Comparison of ENCODE assay signal across 9 cellular contexts in genomic region chr7:954330-955238, GRCh38. TPM values are rescaled to one million over a fixed set of nuclear protein-coding genes. Genes with fewer than 3 reads are reported as not detected.
DNase-seq lines count a peak whose midpoint lies in the region; ATAC-seq and TF ChIP-seq lines count a peak whose summit lies in the region.
"Had no signal": no experiment of that assay in that cellular context is flagged by ENCODE, and none has a peak within 500 bp of the region (broad histone marks: within the 10 kb centered on the region; RNA-seq: fewer than 3 reads in every experiment).

ADAP1 (minus strand) TSS chr7:954680; CDS start chr7:954477, 203 bp downstream.

- intact Hi-C loops in breast epithelium (cut with DNase I; ENCODE audit: low total_unique reads) (no loop called here), left colon (cut with DNase I, micrococcal nuclease) (no loop called here)

- H3K4me3 ChIP-seq in breast epithelium: peak within 1 kb of the TSS; percentile 50 to 71 (median 60)

- TF ChIP-seq POLR2A in breast epithelium (IDR thresholded peaks at IDR 0.05): no peak

- H3K4me1 ChIP-seq in breast epithelium: no peaks in the 10 kb centered on the region

- DNase-seq in NCI-H146 (lab: John Stamatoyannopoulos, UW) (peak; percentile 50), NCI-H146 treated with DMSO at 0.1 percent for 48 hours (lab: John Stamatoyannopoulos, UW; ENCODE audit: unreplicated experiment) (no peak), T-helper 9 cell (peak; percentile 32), breast epithelium (ENCODE audit: low spot score in 2 of 2) (peak in 1 of 2 donors; percentile 47), left colon (peak in 1 of 2 donors; percentile 71), NCI-H510A (lab: John Stamatoyannopoulos, UW) (no peak)
- DNase-seq in stimulated activated CD4-positive, alpha-beta T cell treated with anti-CD3 and anti-CD28 coated beads, Interleukin-2, amount 100 ng/mL, for 4 hours (ENCODE audit: low read depth): peak; percentile 32

- no peaks in the 10 kb centered on the region for H3K36me3 ChIP-seq in breast epithelium

- no peaks in the 10 kb centered on the region for H3K9me3 ChIP-seq in breast epithelium

- no peak within 1 kb of the TSS for H3K27ac ChIP-seq in breast epithelium
- H3K27ac ChIP-seq: C4-2B had no signal

- no peak for TF ChIP-seq CTCF in breast epithelium (IDR thresholded peaks at IDR 0.05)

- ATAC-seq in HG03108 (IDR thresholded peaks at IDR 0.05; ENCODE audit: unreplicated experiment) (peak; percentile 35), left colon (peak; percentile 59)

- peaks cover 0 to 22% of the 10 kb centered on the region in 2 donors for H3K27me3 ChIP-seq in breast epithelium

RNA-seq across cellular contexts. Expression of gene ADAP1, which starts in this region (rescaled TPM):
- total RNA-seq in breast epithelium (10 to 100 TPM in 2 of 3 donors, 1 to 10 TPM in 1; 7.5 to 15.5 (median 14.0) TPM), left colon (100 to 1,000 TPM; 147 to 166 TPM)

Comparison
In these comparisons a context has a peak if more than half of its experiments do, and no peak if none do; other contexts are left out.
1. RNA of gene ADAP1 (total RNA-seq): 147 to 166 TPM in left colon; 7.5 to 15.5 TPM in breast epithelium; every median in the first group is over 4 times any median in the second.
2. DNase-seq: peak in NCI-H146 (single experiment), T-helper 9 cell (single experiment) and stimulated activated CD4-positive, alpha-beta T cell treated with anti-CD3 and anti-CD28 coated beads, Interleukin-2, amount 100 ng/mL, for 4 hours (single experiment); none in NCI-H146 treated with DMSO at 0.1 percent for 48 hours (single experiment) and NCI-H510A (single experiment).